In the genomic region with DNA sequence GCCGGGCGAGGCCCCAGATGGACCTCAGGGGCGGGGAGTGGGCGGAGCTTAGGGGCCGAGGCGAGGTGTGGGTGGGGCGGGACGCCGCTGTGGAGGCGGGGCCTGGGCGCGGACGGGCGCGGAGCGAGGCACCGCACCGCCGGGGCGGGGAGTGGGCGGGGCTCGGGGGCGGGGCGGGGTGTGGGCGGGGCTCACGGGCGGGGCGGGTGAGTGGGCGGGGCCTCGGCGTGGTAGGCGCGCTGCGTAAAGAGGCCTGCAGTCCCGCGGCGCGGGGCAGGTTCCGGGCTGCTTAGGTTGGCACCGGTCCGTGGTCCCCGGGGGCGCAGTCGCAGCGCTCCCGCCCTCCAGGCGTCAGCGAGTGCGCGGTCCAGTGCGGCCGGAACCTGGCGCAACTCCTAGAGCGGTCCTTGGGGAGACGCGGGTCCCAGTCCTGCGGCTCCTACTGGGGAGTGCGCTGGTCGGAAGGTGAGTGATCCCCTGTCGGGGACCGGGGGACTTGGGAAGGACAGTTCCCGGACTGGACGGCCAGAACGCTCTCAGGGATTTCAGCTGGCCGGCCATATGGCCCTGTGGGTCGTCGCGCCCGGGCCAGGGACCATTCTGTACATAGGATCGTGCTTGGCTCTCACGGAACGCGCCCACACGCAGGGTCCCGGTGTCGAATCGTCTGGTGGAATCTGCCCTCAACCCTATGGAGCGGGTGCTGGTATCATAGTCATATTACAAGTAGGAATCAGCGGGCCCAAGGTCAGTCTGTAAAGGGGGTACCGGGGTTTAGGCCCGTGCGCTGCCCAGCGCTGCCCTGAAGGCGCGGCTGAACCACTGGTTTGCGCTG, we compare ENCODE assay signal across 8 cellular contexts. TPM values are rescaled to one million over a fixed set of nuclear protein-coding genes. Genes with fewer than 3 reads are reported as not detected.
A peak's percentile ranks its signal among the peaks of the same experiment; 100 is the strongest.
DNase-seq lines count a peak whose midpoint lies in the region; ATAC-seq, FAIRE-seq and TF ChIP-seq lines count a peak whose summit lies in the region.

A gene with protein sequence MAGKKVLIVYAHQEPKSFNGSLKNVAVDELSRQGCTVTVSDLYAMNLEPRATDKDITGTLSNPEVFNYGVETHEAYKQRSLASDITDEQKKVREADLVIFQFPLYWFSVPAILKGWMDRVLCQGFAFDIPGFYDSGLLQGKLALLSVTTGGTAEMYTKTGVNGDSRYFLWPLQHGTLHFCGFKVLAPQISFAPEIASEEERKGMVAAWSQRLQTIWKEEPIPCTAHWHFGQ (plus strand): TSS at position 274 of the 835 bp plus-strand sequence. CDS start 6,659 bp downstream, outside the sequence.

- FAIRE-seq in kidney (lab: Jason Lieb, UNC): no peak

- no peaks in the 10 kb centered on the region for H3K27me3 ChIP-seq in A673 (replicated peaks; ENCODE audit: insufficient read depth, low read depth, low read length, poor library complexity)

- POLR2A ChIA-PET in A673 (lab: Charles Lee; ENCODE audit: low non-redundant PET): interaction anchor here (0.5 to 0.7 kb wide), 5 partner anchors 11 to 263 kb away, joined by 3 to 10 read pairs (median 5); no protein-coding TSS in a partner anchor

- H3K36me3 ChIP-seq in A673 (ENCODE audit: insufficient read depth, low read length, poor library complexity, severe bottlenecking): peaks cover 7% of the 10 kb centered on the region
- peaks cover 5 to 8% of the 10 kb centered on the region in 2 donors for H3K36me3 ChIP-seq in kidney (ENCODE audit: control insufficient read depth in 1 of 2, insufficient read depth in 2 of 2, low read length in 2 of 2)

- CTCF ChIA-PET in A673 (lab: Charles Lee): interaction anchor here (0.6 to 1.2 kb wide), 11 partner anchors 13 to 978 kb away, joined by 3 to 10 read pairs (median 4); no protein-coding TSS in a partner anchor

- intact Hi-C loops in A673 (cut with micrococcal nuclease; ENCODE audit: unreplicated experiment): loop anchor here (1.0 to 5.0 kb wide), 3 partner anchors 57 to 732 kb away; no protein-coding TSS in a partner anchor
- intact Hi-C loops in kidney (cut with DNase I): loop anchor here (5.0 kb wide), 1 partner anchor 57 kb away; no protein-coding TSS in a partner anchor

- peaks cover 6% of the 10 kb centered on the region for H3K4me1 ChIP-seq in A673 (ENCODE audit: insufficient read depth, low read length, poor library complexity, severe bottlenecking)
- H3K4me1 ChIP-seq in kidney (ENCODE audit: control insufficient read depth in 1 of 2, insufficient read depth in 1 of 2, low read depth in 1 of 2, low read length in 2 of 2): peaks cover 0 to 9% of the 10 kb centered on the region in 2 donors

- BruUV-seq in A673 (replicated peaks; lab: Mats Ljungman, UMichigan): no TSS peak

- peak within 1 kb of the TSS; percentile 92 to 93 for H3K9ac ChIP-seq in kidney (ENCODE audit: low read length in 2 of 2)

- H3K9me3 ChIP-seq in A673 (ENCODE audit: low read depth, low read length, poor library complexity, severe bottlenecking) (no peaks in the 10 kb centered on the region), kidney (ENCODE audit: control insufficient read depth in 1 of 2, low read length in 2 of 2) (no peaks in the 10 kb centered on the region)

- peak; percentile 88 for DNase-seq in A673 (ENCODE audit: low spot score)
- DNase-seq in NCI-H2196 treated with DMSO at 0.1 percent for 48 hours (lab: John Stamatoyannopoulos, UW; ENCODE audit: unreplicated experiment): peak; percentile 84
- peak; percentile 92 for DNase-seq in cerebellar cortex (ENCODE audit: low spot score)
- peak; percentile 98 for DNase-seq in kidney
- peak; percentile 88 for DNase-seq in stimulated activated CD4-positive, alpha-beta T cell treated with anti-CD3 and anti-CD28 coated beads, Interleukin-15, amount 100 ng/mL, for 1 hour (ENCODE audit: low read depth in 1 of 2, low spot score in 1 of 2)

- TF ChIP-seq CTCF in A673 (conservative IDR thresholded peaks at IDR 0.05; ENCODE audit: low read depth, low read length) (no peak), kidney (IDR thresholded peaks at IDR 0.05; ENCODE audit: borderline replicate concordance, extremely low read depth, insufficient read depth) (no peak)

- ATAC-seq in GM18861 (IDR thresholded peaks at IDR 0.05; ENCODE audit: unreplicated experiment) (peak; percentile 53), HG03095 (IDR thresholded peaks at IDR 0.05; ENCODE audit: unreplicated experiment) (peak; percentile 71)
- peak; percentile 75 to 77 for ATAC-seq in activated CD4-positive, CD25-positive, alpha-beta regulatory T cell treated with anti-CD3 and anti-CD28 coated beads, Interleukin-2, amount 50 U/mL, for 24 hours

- peak within 1 kb of the TSS; percentile 87 for H3K27ac ChIP-seq in A673 (ENCODE audit: low read depth, low read length, poor library complexity, severe bottlenecking)
- H3K27ac ChIP-seq in kidney (ENCODE audit: low read depth in 2 of 2, low read length in 2 of 2): peak within 1 kb of the TSS; percentile 93 to 95

- peak within 1 kb of the TSS; percentile 99 for H3K4me3 ChIP-seq in A673 (ENCODE audit: low read depth, low read length, poor library complexity, severe bottlenecking)
- H3K4me3 ChIP-seq in kidney (ENCODE audit: low read length in 2 of 2): peak within 1 kb of the TSS; percentile 88 to 93

RNA-seq across cellular contexts. Expression of the gene that starts here (rescaled TPM):
- 92.7 and 97.3 TPM in 2 replicates for total RNA-seq in A673 (2021)
- total RNA-seq in kidney: 37.0 TPM
- 291 TPM for polyA plus RNA-seq in kidney (ENCODE audit: insufficient read depth, low read depth, low replicate concordance)

Comparison
In these comparisons a context has a peak if more than half of its experiments do, and no peak if none do; other contexts are left out.
1. Peak in every context shown above with its lines: DNase-seq, ATAC-seq, H3K4me3 ChIP-seq and H3K27ac ChIP-seq.